Comparison of ENCODE assay signal across 1 cellular context in the genomic region with DNA sequence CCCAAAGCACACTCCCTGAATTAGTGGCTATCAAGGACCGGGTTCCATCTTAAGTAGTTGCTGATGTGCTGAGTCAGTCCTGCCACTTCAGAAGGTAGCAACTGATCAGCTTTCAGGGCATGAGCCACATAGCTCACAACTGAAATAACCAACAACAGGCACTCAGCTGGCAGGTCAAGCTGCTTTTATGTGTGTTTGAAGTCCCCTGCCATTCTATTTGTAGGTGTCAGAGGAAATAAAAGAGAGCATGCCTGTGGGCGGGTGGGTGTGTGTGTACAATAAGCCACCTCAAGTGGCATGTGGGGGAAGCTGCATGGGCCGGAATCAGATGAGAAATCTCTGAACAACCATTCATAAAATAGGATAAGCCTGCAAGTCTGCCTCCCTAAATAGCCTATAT.
TF ChIP-seq lines count a peak whose summit lies in the region.

No MANE protein-coding gene starts in this region.

TF ChIP-seq in HEK293, 187 proteins besides CTCF, POLR2A, EP300 and RAD21 (continued from another document):
- peak; percentile 89 for TF ChIP-seq EGR2 (tag by site-specific recombination; IDR thresholded peaks at IDR 0.05; ENCODE audit: low read depth)
- TF ChIP-seq ZNF23 (tag by site-specific recombination; IDR thresholded peaks at IDR 0.05; ENCODE audit: borderline replicate concordance), result no peak
- TF ChIP-seq ZXDB (tag by site-specific recombination; IDR thresholded peaks at IDR 0.05), result no peak
- TF ChIP-seq ZNF302 (tag by site-specific recombination; IDR thresholded peaks at IDR 0.05; ENCODE audit: low read depth), result no peak
- TF ChIP-seq, protein P1, sequence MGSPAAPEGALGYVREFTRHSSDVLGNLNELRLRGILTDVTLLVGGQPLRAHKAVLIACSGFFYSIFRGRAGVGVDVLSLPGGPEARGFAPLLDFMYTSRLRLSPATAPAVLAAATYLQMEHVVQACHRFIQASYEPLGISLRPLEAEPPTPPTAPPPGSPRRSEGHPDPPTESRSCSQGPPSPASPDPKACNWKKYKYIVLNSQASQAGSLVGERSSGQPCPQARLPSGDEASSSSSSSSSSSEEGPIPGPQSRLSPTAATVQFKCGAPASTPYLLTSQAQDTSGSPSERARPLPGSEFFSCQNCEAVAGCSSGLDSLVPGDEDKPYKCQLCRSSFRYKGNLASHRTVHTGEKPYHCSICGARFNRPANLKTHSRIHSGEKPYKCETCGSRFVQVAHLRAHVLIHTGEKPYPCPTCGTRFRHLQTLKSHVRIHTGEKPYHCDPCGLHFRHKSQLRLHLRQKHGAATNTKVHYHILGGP (tag by site-specific recombination; IDR thresholded peaks at IDR 0.05), result no peak
- TF ChIP-seq, protein P2, sequence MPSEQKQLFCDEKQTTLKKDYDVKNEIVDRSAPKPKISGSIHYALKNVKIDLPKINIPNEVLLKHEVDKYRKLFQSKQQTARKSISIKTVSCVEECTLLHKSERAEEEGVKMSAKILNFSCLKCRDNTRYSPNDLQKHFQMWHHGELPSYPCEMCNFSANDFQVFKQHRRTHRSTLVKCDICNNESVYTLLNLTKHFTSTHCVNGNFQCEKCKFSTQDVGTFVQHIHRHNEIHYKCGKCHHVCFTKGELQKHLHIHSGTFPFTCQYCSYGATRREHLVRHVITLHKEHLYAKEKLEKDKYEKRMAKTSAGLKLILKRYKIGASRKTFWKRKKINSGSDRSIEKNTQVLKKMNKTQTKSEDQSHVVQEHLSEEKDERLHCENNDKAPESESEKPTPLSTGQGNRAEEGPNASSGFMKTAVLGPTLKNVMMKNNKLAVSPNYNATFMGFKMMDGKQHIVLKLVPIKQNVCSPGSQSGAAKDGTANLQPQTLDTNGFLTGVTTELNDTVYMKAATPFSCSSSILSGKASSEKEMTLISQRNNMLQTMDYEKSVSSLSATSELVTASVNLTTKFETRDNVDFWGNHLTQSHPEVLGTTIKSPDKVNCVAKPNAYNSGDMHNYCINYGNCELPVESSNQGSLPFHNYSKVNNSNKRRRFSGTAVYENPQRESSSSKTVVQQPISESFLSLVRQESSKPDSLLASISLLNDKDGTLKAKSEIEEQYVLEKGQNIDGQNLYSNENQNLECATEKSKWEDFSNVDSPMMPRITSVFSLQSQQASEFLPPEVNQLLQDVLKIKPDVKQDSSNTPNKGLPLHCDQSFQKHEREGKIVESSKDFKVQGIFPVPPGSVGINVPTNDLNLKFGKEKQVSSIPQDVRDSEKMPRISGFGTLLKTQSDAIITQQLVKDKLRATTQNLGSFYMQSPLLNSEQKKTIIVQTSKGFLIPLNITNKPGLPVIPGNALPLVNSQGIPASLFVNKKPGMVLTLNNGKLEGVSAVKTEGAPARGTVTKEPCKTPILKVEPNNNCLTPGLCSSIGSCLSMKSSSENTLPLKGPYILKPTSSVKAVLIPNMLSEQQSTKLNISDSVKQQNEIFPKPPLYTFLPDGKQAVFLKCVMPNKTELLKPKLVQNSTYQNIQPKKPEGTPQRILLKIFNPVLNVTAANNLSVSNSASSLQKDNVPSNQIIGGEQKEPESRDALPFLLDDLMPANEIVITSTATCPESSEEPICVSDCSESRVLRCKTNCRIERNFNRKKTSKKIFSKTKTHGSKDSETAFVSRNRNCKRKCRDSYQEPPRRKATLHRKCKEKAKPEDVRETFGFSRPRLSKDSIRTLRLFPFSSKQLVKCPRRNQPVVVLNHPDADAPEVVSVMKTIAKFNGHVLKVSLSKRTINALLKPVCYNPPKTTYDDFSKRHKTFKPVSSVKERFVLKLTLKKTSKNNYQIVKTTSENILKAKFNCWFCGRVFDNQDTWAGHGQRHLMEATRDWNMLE (tag by site-specific recombination; conservative IDR thresholded peaks at IDR 0.05; ENCODE audit: low read depth), result no peak
- TF ChIP-seq ZFP69B (tag by site-specific recombination; IDR thresholded peaks at IDR 0.05), result no peak
- no peak for TF ChIP-seq ZSCAN16 (tag by site-specific recombination; IDR thresholded peaks at IDR 0.05)
- no peak for TF ChIP-seq ZNF843 (tag by site-specific recombination; IDR thresholded peaks at IDR 0.05)
- no peak for TF ChIP-seq ZNF362 (tag by site-specific recombination; IDR thresholded peaks at IDR 0.05)
- no peak for TF ChIP-seq ZNF248 (tag by site-specific recombination; IDR thresholded peaks at IDR 0.05)
